Comparison of ENCODE assay signal across 1 cellular context in the genomic region with DNA sequence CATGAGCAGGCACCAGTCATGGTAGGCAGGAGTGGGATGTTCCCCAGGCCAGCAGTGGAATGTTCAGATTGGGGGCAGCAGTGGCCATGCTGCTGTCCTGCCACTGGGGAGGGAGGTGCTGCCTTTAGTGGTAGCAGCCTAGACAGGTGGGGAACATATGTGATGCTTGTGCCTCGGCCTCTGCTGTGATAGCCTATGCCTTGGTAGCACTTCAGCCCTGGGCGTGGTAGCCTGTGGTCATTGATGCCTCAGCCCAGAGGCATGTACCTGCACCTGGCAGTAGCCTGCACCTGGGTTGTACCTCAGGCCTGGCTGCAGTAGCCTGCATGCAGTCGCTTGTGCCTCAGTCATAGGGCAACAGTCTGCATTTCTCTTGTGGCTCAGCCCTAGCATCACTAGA.
TF ChIP-seq lines count a peak whose summit lies in the region.

No MANE protein-coding gene starts in this region.

TF ChIP-seq in HepG2, 621 proteins besides CTCF, POLR2A, EP300 and RAD21 (continued from another document):
- no peak for TF ChIP-seq ZBTB33 (CRISPR knock-in tag; IDR thresholded peaks at IDR 0.05)
- no peak for TF ChIP-seq SMAD3 (CRISPR knock-in tag; IDR thresholded peaks at IDR 0.05)
- TF ChIP-seq ZFYVE20 (CRISPR knock-in tag; IDR thresholded peaks at IDR 0.05; ENCODE audit: borderline replicate concordance, low read depth), result no peak
- no peak for TF ChIP-seq FOXP4 (CRISPR knock-in tag; IDR thresholded peaks at IDR 0.05)
